In genomic region chr1:4270651-4271337, GRCh38 we compare ENCODE assay signal across 25 cellular contexts.
A peak's percentile ranks its signal among the peaks of the same experiment; 100 is the strongest.
DNase-seq lines count a peak whose midpoint lies in the region; ATAC-seq, FAIRE-seq and TF ChIP-seq lines count a peak whose summit lies in the region.
"Had no signal": no experiment of that assay in that cellular context is flagged by ENCODE, and none has a peak within 500 bp of the region (broad histone marks: within the 10 kb centered on the region; RNA-seq: fewer than 3 reads in every experiment).

No MANE protein-coding gene starts in this region.

- no peak for TF ChIP-seq RAD21 in HepG2 (CRISPR knock-in tag; IDR thresholded peaks at IDR 0.05)

- no peak overlapping the region for H2AK5ac ChIP-seq in neuronal stem cell (ENCODE audit: low read depth, low read length)

- peak overlapping the region; percentile 70 for H3K27ac ChIP-seq in HepG2 (ENCODE audit: extremely low read length, insufficient read depth, low read length)
- no peak overlapping the region for H3K27ac ChIP-seq in right lobe of liver
- H3K27ac ChIP-seq in neuronal stem cell (replicated peaks; ENCODE audit: low read length), result no peak overlapping the region
- H3K27ac ChIP-seq: BLaER1 had no signal

- WGBS in HepG2 (ENCODE audit: low lambda C conversion rate), result 74% methylated on average over 13 of the region's 13 CpGs
- 34% methylated on average over 6 of the region's 13 CpGs for WGBS in right lobe of liver (ENCODE audit: insufficient coverage, low coverage, low lambda C conversion rate, missing lambda C conversion rate)
- WGBS in neuronal stem cell (ENCODE audit: extremely low coverage in 2 of 2, insufficient read length in 2 of 2, insufficient replicate concordance in 1 of 2), 2 donors, result no CpG with 5 or more reads among the region's 13 CpGs

- CTCF ChIA-PET in HepG2 (lab: Yijun Ruan, JAX; ENCODE audit: low intra/inter-chr PET ratio, low total read pairs), result no interaction called here

- intact Hi-C loops in HepG2 (cut with micrococcal nuclease; ENCODE audit: unreplicated experiment) (no loop called here), right lobe of liver (cut with DNase I) (no loop called here)

- no peaks in the 10 kb centered on the region for H3K79me1 ChIP-seq in neuronal stem cell (ENCODE audit: low read depth, low read length)

- H3K14ac ChIP-seq in neuronal stem cell (ENCODE audit: low read length), result no peak overlapping the region

- no peaks in the 10 kb centered on the region for H3K79me2 ChIP-seq in HepG2 (ENCODE audit: insufficient read depth, low read length)

- H3K4me1 ChIP-seq in HepG2 (ENCODE audit: insufficient read depth, low read length), result peaks cover 93% of the 10 kb centered on the region
- H3K4me1 ChIP-seq in right lobe of liver, result no peaks in the 10 kb centered on the region
- peaks cover 0 to 5% of the 10 kb centered on the region in 2 donors for H3K4me1 ChIP-seq in neuronal stem cell (ENCODE audit: control insufficient read depth in 2 of 2, insufficient read depth in 1 of 2, low read depth in 1 of 2, low read length in 2 of 2)
- H3K4me1 ChIP-seq: BE2C had no signal

- no peak overlapping the region for H3K18ac ChIP-seq in neuronal stem cell (ENCODE audit: low read length)

- TF ChIP-seq EP300 in HepG2 (IDR thresholded peaks at IDR 0.05; ENCODE audit: low read depth in 2 of 2, low read length in 2 of 2), result peak in 1 of 2 experiments; percentile 50; a peak in 2 of 4 replicates
- no peak; the same call in 1 of the 2 replicates for TF ChIP-seq EP300 in HepG2 (CRISPR knock-in tag; IDR thresholded peaks at IDR 0.05; ENCODE audit: borderline replicate concordance)

- in situ Hi-C loops in HepG2 (cut with HindIII; ENCODE audit: extremely low pct_ligation_motif_present, low pct_unique_long_range_greater_than_20kb), result no loop called here

- no peak overlapping the region for H2BK5ac ChIP-seq in neuronal stem cell (ENCODE audit: low read length)

- no peak overlapping the region for H3K4me3 ChIP-seq in HepG2 (replicated peaks in 1 of 3; ENCODE audit: insufficient read depth in 1 of 3, low read depth in 2 of 3, low read length in 3 of 3)
- H3K4me3 ChIP-seq in right lobe of liver, result no peak overlapping the region
- H3K4me3 ChIP-seq in H7 (ENCODE audit: insufficient read depth, low read depth, low read length), result no peak overlapping the region
- H3K4me3 ChIP-seq in neuronal stem cell (ENCODE audit: low read length in 2 of 2), result no peak overlapping the region
- H3K4me3 ChIP-seq: BLaER1, GM12878 had no signal

- POLR2A ChIA-PET in HepG2 (lab: Yijun Ruan, JAX), result no interaction called here

- H3K9me3 ChIP-seq in HepG2 (ENCODE audit: low read length), result 0 out of 2 replicates have a peak, but pooled peaks cover 7% of the 10 kb centered on the region
- no peaks in the 10 kb centered on the region for H3K9me3 ChIP-seq in right lobe of liver
- no peaks in the 10 kb centered on the region for H3K9me3 ChIP-seq in neuronal stem cell (replicated peaks in 1 of 2; ENCODE audit: control insufficient read depth in 2 of 2, insufficient read depth in 1 of 2, low read depth in 1 of 2, low read length in 2 of 2)
- H3K9me3 ChIP-seq: BE2C had no signal

- H4K8ac ChIP-seq in neuronal stem cell (ENCODE audit: low read depth, low read length), result no peak overlapping the region

- H3K36me3 ChIP-seq in HepG2 (replicated peaks in 1 of 2; ENCODE audit: control insufficient read depth in 1 of 2, insufficient read depth in 2 of 2, low read length in 2 of 2) (no peaks in the 10 kb centered on the region), right lobe of liver (no peaks in the 10 kb centered on the region), H7 (replicated peaks; ENCODE audit: control insufficient read depth, insufficient read depth, low read length) (no peaks in the 10 kb centered on the region), neuronal stem cell (replicated peaks in 1 of 2; ENCODE audit: control insufficient read depth in 2 of 2, insufficient read depth in 2 of 2, low read length in 2 of 2) (no peaks in the 10 kb centered on the region)
- H3K36me3 ChIP-seq: BE2C, BLaER1 had no signal

- FAIRE-seq in HepG2 (lab: Jason Lieb, UNC), result peak; percentile 56
- FAIRE-seq: A204.1, GM12878, GM12892, GM18507 had no signal

- H3K4me2 ChIP-seq in HepG2 (ENCODE audit: low read depth, low read length) (peak overlapping the region; percentile 37), neuronal stem cell (ENCODE audit: insufficient read depth, low read length, poor library complexity, severe bottlenecking) (no peak overlapping the region)
- H3K4me2 ChIP-seq: BLaER1 had no signal

- DNase-seq in HepG2 (ENCODE audit: low spot score) (peak; percentile 37), right lobe of liver (no peak), H7 (peak; percentile 63), iPS-NIHi7 (ENCODE audit: extremely low spot score) (peak; percentile 9), neuronal stem cell (ENCODE audit: low spot score) (no peak), OCI-M2 (lab: John Stamatoyannopoulos, UW; ENCODE audit: unreplicated experiment) (no peak), NCI-H1694 (lab: John Stamatoyannopoulos, UW) (no peak), DMS153 treated with DMSO at 0.1 percent for 48 hours (lab: John Stamatoyannopoulos, UW; ENCODE audit: unreplicated experiment) (no peak)
- DNase-seq: 8988T; ACHN; BE2C; C1 segment of cervical spinal cord; CD4-positive, alpha-beta memory T cell; CD4-positive, CD25-positive, alpha-beta regulatory T cell; CD8-positive, alpha-beta memory T cell; COR-L47; DMS 273 treated with DMSO at 0.1 percent for 48 hours; DMS153; DMS79 treated with DMSO at 0.1 percent for 48 hours; GDM1 had no signal

- no peak overlapping the region for H4K91ac ChIP-seq in neuronal stem cell (ENCODE audit: low read depth, low read length, poor library complexity)

- H3K27me3 ChIP-seq in HepG2 (ENCODE audit: control insufficient read depth in 1 of 2, insufficient read depth in 2 of 2, low read length in 2 of 2) (no peaks in the 10 kb centered on the region), right lobe of liver (no peaks in the 10 kb centered on the region), H7 (ENCODE audit: control insufficient read depth, insufficient read depth, low read length) (no peaks in the 10 kb centered on the region), neuronal stem cell (ENCODE audit: control insufficient read depth in 3 of 3, insufficient read depth in 3 of 3, low read depth in 1 of 3, low read length in 3 of 3) (peaks cover 0 to 3% (median 0%) of the 10 kb centered on the region in 3 experiments)
- H3K27me3 ChIP-seq: BE2C, BLaER1 had no signal

- no peak overlapping the region for H3K4ac ChIP-seq in neuronal stem cell (ENCODE audit: low read length)

- H4K20me1 ChIP-seq in HepG2 (ENCODE audit: insufficient read depth, low read length), result no peaks in the 10 kb centered on the region
- H4K20me1 ChIP-seq: BLaER1 had no signal

- H2BK15ac ChIP-seq in neuronal stem cell (ENCODE audit: low read length), result no peak overlapping the region

- ATAC-seq in HepG2 (peak; percentile 19), right lobe of liver (no peak)
- ATAC-seq: GM12878 had no signal

- H3K9ac ChIP-seq in HepG2 (ENCODE audit: insufficient read depth, low read depth, low read length) (peak overlapping the region; percentile 37), neuronal stem cell (ENCODE audit: low read depth, low read length, poor library complexity) (no peak overlapping the region)
- H3K9ac ChIP-seq: BLaER1 had no signal

- no peak overlapping the region for H2BK12ac ChIP-seq in neuronal stem cell (ENCODE audit: low read length)

- no TSS peak for BruUV-seq in HepG2 (replicated peaks; lab: Mats Ljungman, UMichigan)

- TF ChIP-seq POLR2A in HepG2 (IDR thresholded peaks at IDR 0.05; ENCODE audit: insufficient read depth in 1 of 2, low read depth in 2 of 2, low read length in 2 of 2), result no peak
- no peak for TF ChIP-seq POLR2A in right lobe of liver (IDR thresholded peaks at IDR 0.05)

- no peak overlapping the region for H2BK120ac ChIP-seq in neuronal stem cell (ENCODE audit: low read depth, low read length)

- peak; percentile 36 for TF ChIP-seq CTCF in HepG2 (CRISPR knock-in tag; IDR thresholded peaks at IDR 0.05)
- no peak for TF ChIP-seq CTCF in right lobe of liver (IDR thresholded peaks at IDR 0.05)

- no peak overlapping the region for H2AFZ ChIP-seq in HepG2 (ENCODE audit: low read length)
- H2AFZ ChIP-seq in neuronal stem cell (ENCODE audit: low read length), result no peak overlapping the region

- H3K23ac ChIP-seq in neuronal stem cell (ENCODE audit: low read depth, low read length, poor library complexity), result peak overlapping the region; percentile 5

TF ChIP-seq in HepG2, 621 proteins besides CTCF, POLR2A, EP300 and RAD21 (continues in another document):
- TF ChIP-seq ZBTB38 (CRISPR knock-in tag; IDR thresholded peaks at IDR 0.05) (0 out of 2 replicates have a peak, but pooled peaks have one; percentile 37), ZNF770 (CRISPR knock-in tag; IDR thresholded peaks at IDR 0.05) (no peak), ZNF326 (CRISPR knock-in tag; IDR thresholded peaks at IDR 0.05; ENCODE audit: borderline replicate concordance) (no peak), CBX2 (IDR thresholded peaks at IDR 0.05; ENCODE audit: low read depth, low read length) (no peak), CBX2 (CRISPR knock-in tag; IDR thresholded peaks at IDR 0.05; ENCODE audit: low read depth) (no peak), YEATS2 (CRISPR knock-in tag; IDR thresholded peaks at IDR 0.05; ENCODE audit: borderline replicate concordance) (no peak)
- TF ChIP-seq, protein P1, sequence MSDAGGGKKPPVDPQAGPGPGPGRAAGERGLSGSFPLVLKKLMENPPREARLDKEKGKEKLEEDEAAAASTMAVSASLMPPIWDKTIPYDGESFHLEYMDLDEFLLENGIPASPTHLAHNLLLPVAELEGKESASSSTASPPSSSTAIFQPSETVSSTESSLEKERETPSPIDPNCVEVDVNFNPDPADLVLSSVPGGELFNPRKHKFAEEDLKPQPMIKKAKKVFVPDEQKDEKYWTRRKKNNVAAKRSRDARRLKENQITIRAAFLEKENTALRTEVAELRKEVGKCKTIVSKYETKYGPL (CRISPR knock-in tag; IDR thresholded peaks at IDR 0.05), result no peak

Comparison
In these comparisons a context has a peak if more than half of its experiments do, and no peak if none do; other contexts are left out.
1. DNase-seq: peak in HepG2 (single experiment), H7 (single experiment) and iPS-NIHi7 (single experiment); none in right lobe of liver (0 of 3), neuronal stem cell (single experiment), OCI-M2 (single experiment), NCI-H1694 (single experiment) and DMS153 treated with DMSO at 0.1 percent for 48 hours (single experiment).